ENCODE assay signal across 12 cellular contexts in the genomic region with DNA sequence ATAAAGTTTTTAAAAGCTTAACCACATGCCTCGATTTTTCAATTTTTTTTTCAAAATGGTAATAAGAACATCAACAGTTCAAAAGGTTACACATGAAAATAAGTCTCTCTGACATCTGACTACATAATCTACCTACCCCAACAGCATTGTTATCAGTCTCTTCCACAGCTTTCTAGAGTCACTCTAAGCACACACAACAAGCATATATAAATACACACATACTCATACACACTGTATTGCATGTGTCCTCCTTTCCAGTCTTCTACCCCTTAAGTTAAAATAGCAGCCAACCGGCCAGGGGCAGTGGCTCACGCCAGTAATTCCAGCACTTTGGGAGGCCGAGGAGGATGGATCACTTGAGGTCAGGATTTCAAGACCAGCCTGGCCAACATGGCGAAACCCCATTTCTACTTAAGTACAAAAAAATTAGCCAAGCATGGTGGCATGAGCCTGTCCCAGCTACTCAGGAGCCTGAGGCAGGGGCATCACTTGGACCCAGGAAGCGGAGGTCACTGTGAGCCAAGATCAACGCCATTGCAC. TPM values are rescaled to one million over a fixed set of nuclear protein-coding genes. Genes with fewer than 3 reads are reported as not detected.
DNase-seq lines count a peak whose midpoint lies in the region; ATAC-seq and TF ChIP-seq lines count a peak whose summit lies in the region.
"Had no signal": no experiment of that assay in that cellular context is flagged by ENCODE, and none has a peak within 500 bp of the region (broad histone marks: within the 10 kb centered on the region; RNA-seq: fewer than 3 reads in every experiment).

No MANE protein-coding gene starts in this region.

- peaks cover 2% of the 10 kb centered on the region for H3K36me3 Mint-ChIP-seq in activated naive CD4-positive, alpha-beta T cell treated with anti-CD3 and anti-CD28 coated beads for 36 hours (ENCODE audit: low read depth)

- no peaks in the 10 kb centered on the region for H3K27me3 Mint-ChIP-seq in activated naive CD4-positive, alpha-beta T cell treated with anti-CD3 and anti-CD28 coated beads for 36 hours (ENCODE audit: low read depth)

- peaks cover 100% of the 10 kb centered on the region for H3K79me2 ChIP-seq in OCI-LY7 (ENCODE audit: insufficient read depth, low read depth, low read length)

- no peaks in the 10 kb centered on the region for H3K9me2 ChIP-seq in OCI-LY7 (ENCODE audit: insufficient read depth, low read length)

- ATAC-seq in HG02840 (IDR thresholded peaks at IDR 0.05; ENCODE audit: low FRiP score, unreplicated experiment) (peak; percentile 33), left colon (no peak)
- ATAC-seq in stimulated activated naive CD8-positive, alpha-beta T cell treated with anti-CD3 and anti-CD28 coated beads, Interleukin-15, Interleukin-2, amounts not matched to agents 100 U/mL and 50 U/mL, for 24 hours = peak; percentile 37
- ATAC-seq: mucosa of descending colon had no signal

- POLR2A ChIA-PET in OCI-LY7 (lab: Charles Lee) = interaction anchor here (0.5 to 1.7 kb wide), 4 partner anchors 9 to 133 kb away, joined by 3 to 4 read pairs (median 4); no protein-coding TSS in a partner anchor

- BruUV-seq in OCI-LY7 (replicated peaks; lab: Mats Ljungman, UMichigan) = no TSS peak

- no peak for TF ChIP-seq CTCF in OCI-LY7 (conservative IDR thresholded peaks at IDR 0.05; ENCODE audit: low read length)

- no peaks in the 10 kb centered on the region for H3K9me3 Mint-ChIP-seq in activated naive CD4-positive, alpha-beta T cell treated with anti-CD3 and anti-CD28 coated beads for 36 hours

- peaks cover 28% of the 10 kb centered on the region for H3K36me3 ChIP-seq in OCI-LY7 (ENCODE audit: insufficient read depth, low read length)

- H3K4me3 Mint-ChIP-seq in activated naive CD4-positive, alpha-beta T cell treated with anti-CD3 and anti-CD28 coated beads for 36 hours = no peak overlapping the region

- H3K4me2 ChIP-seq in OCI-LY7 (ENCODE audit: low read length) = 0 out of 2 replicates have a peak overlapping the region, but pooled peaks have one; percentile 2

- DNase-seq in activated naive CD4-positive, alpha-beta T cell treated with anti-CD3 and anti-CD28 coated beads for 36 hours = no peak
- no peak for DNase-seq in activated naive CD4-positive, alpha-beta T cell treated with Interleukin-2 at 50 U/mL for 16 hours
- DNase-seq in OCI-LY7 (ENCODE audit: low spot score) (no peak), left colon (no peak), HCEC 1CT (no peak), iPS-NIHi11 (ENCODE audit: low spot score) (no peak)
- no peak for DNase-seq in stimulated activated naive CD8-positive, alpha-beta T cell treated with anti-CD3 and anti-CD28 coated beads, Interleukin-15, Interleukin-2, amounts not matched to agents 100 U/mL and 50 U/mL, for 24 hours
- DNase-seq: activated naive CD4-positive, alpha-beta T cell treated with anti-CD3 and anti-CD28 coated beads, Interleukin-2, amount 50 U/mL, for 16 hours; NCI-H1417; SJCRH30 had no signal

- no peak overlapping the region for H3K4me3 ChIP-seq in OCI-LY7 (ENCODE audit: low read depth, low read length, poor library complexity, severe bottlenecking)
- H3K4me3 ChIP-seq: mucosa of descending colon, SJCRH30 had no signal

- H3K4me1 ChIP-seq in OCI-LY7 (ENCODE audit: insufficient read depth, low read length, poor library complexity, severe bottlenecking) = peaks cover 56% of the 10 kb centered on the region
- H3K4me1 ChIP-seq: SJCRH30 had no signal

- intact Hi-C loops in activated naive CD4-positive, alpha-beta T cell treated with anti-CD3 and anti-CD28 coated beads for 36 hours (cut with micrococcal nuclease) = no loop called here
- intact Hi-C loops in OCI-LY7 (cut with micrococcal nuclease; ENCODE audit: unreplicated experiment) = no loop called here
- intact Hi-C loops in left colon (cut with DNase I, micrococcal nuclease) = no loop called here

- H3K9me3 ChIP-seq in OCI-LY7 (ENCODE audit: low read length) = no peaks in the 10 kb centered on the region
- H3K9me3 ChIP-seq: mucosa of descending colon, SJCRH30 had no signal

- CTCF ChIA-PET in activated naive CD4-positive, alpha-beta T cell treated with anti-CD3 and anti-CD28 coated beads for 36 hours (lab: Charles Lee) = interaction anchor here (1.0 to 1.3 kb wide), 2 partner anchors 9 to 14 kb away, joined by 3 to 4 read pairs; no protein-coding TSS in a partner anchor
- CTCF ChIA-PET in OCI-LY7 (lab: Charles Lee; ENCODE audit: unreplicated experiment) = no interaction called here

- H4K20me1 ChIP-seq in OCI-LY7 (ENCODE audit: insufficient read depth, low read length) = peaks cover 52% of the 10 kb centered on the region

- H3K27ac Mint-ChIP-seq in activated naive CD4-positive, alpha-beta T cell treated with anti-CD3 and anti-CD28 coated beads for 36 hours = peak overlapping the region; percentile 15

- H3K27ac ChIP-seq in OCI-LY7 (ENCODE audit: low read depth, low read length, poor library complexity, severe bottlenecking) = no peak overlapping the region
- H3K27ac ChIP-seq: SJCRH30 had no signal

- peaks cover 58% of the 10 kb centered on the region for H3K4me1 Mint-ChIP-seq in activated naive CD4-positive, alpha-beta T cell treated with anti-CD3 and anti-CD28 coated beads for 36 hours (ENCODE audit: low read depth)

- no peak overlapping the region for H2AFZ ChIP-seq in OCI-LY7 (ENCODE audit: low read length)

RNA-seq across cellular contexts. Expression of gene TBL1XR1, which starts 12.2 kb away (rescaled TPM):
- 100 to 1,000 TPM; 149 to 162 TPM for total RNA-seq in activated naive CD4-positive, alpha-beta T cell treated with anti-CD3 and anti-CD28 coated beads for 36 hours
- 103 and 121 TPM in 2 replicates for total RNA-seq in OCI-LY7 (2014; rRNA removed; shearing (Covaris generic))
- total RNA-seq in OCI-LY7 (2022) (158 and 162 TPM in 2 replicates), left colon (100 to 1,000 TPM; 165 to 186 TPM)
